ENCODE assay signal across 7 cellular contexts in genomic region chr14:69368381-69368780, GRCh38.
"Had no signal": no experiment of that assay in that cellular context is flagged by ENCODE, and none has a peak within 500 bp of the region (broad histone marks: within the 10 kb centered on the region; RNA-seq: fewer than 3 reads in every experiment).

No MANE protein-coding gene starts in this region.

- H3K9me3 Mint-ChIP-seq: GM23338 had no signal

- H3K4me3 Mint-ChIP-seq: GM23338 had no signal

- DNase-seq: H7, IMR-90, KG1 had no signal

- H3K4me1 ChIP-seq: HAP-1 had no signal

- H3K27ac Mint-ChIP-seq: GM23338 had no signal

- ATAC-seq: GM23338, K562 had no signal

- H3K36me3 ChIP-seq: HAP-1 had no signal

- H3K9me3 ChIP-seq: HAP-1 had no signal

- FAIRE-seq: K562 had no signal

- H3K4me3 ChIP-seq: GM23338, HAP-1, K562 had no signal

- H3K27ac ChIP-seq: HL-60 had no signal
